Comparison of ENCODE assay signal across 14 cellular contexts in genomic region chr1:209409786-209410185, GRCh38.
DNase-seq lines count a peak whose midpoint lies in the region; ATAC-seq and TF ChIP-seq lines count a peak whose summit lies in the region.
"Had no signal": no experiment of that assay in that cellular context is flagged by ENCODE, and none has a peak within 500 bp of the region (broad histone marks: within the 10 kb centered on the region; RNA-seq: fewer than 3 reads in every experiment).

No MANE protein-coding gene starts in this region.

- H3K4ac ChIP-seq in trophoblast cell (ENCODE audit: low read depth, low read length) = no peak overlapping the region

- peak overlapping the region; percentile 68 to 91 (median 84) for H3K27ac ChIP-seq in esophagus squamous epithelium
- peak overlapping the region; percentile 58 for H3K27ac ChIP-seq in trophoblast cell (ENCODE audit: low read depth, low read length)
- H3K27ac ChIP-seq: Peyer's patch had no signal

- WGBS in esophagus squamous epithelium, 2 donors = 34 to 58% methylated on average over 2 of the region's 2 CpGs
- no CpG with 5 or more reads among the region's 2 CpGs for WGBS in trophoblast cell (ENCODE audit: extremely low coverage, insufficient coverage, insufficient read length)

- no peaks in the 10 kb centered on the region for H3K9me3 Mint-ChIP-seq in activated T-helper 2 cell treated with anti-CD3 and anti-CD28 coated beads, Interferon-gamma antibody, Interleukin-2, Interleukin-4, amounts not matched to agents 10 μg/mL and 5 μg/mL and 100 μg/mL, durations not matched to agents 14 hours and 24 hours and 36 hours
- H3K9me3 Mint-ChIP-seq: activated naive CD4-positive, alpha-beta T cell treated with anti-CD3 and anti-CD28 coated beads, Interleukin-2, amount 50 U/mL, for 24 hours had no signal

- H3K9me3 ChIP-seq in esophagus squamous epithelium = no peaks in the 10 kb centered on the region
- no peaks in the 10 kb centered on the region for H3K9me3 ChIP-seq in trophoblast cell (ENCODE audit: insufficient read depth, low read depth, low read length)
- H3K9me3 ChIP-seq: Peyer's patch had no signal

- peaks cover 29% of the 10 kb centered on the region for H3K79me1 ChIP-seq in trophoblast cell (ENCODE audit: low read length)

- H3K27ac Mint-ChIP-seq in activated T-helper 2 cell treated with anti-CD3 and anti-CD28 coated beads, Interferon-gamma antibody, Interleukin-2, Interleukin-4, amounts not matched to agents 10 μg/mL and 5 μg/mL and 100 μg/mL, durations not matched to agents 14 hours and 24 hours and 36 hours = no peak overlapping the region
- H3K27ac Mint-ChIP-seq: activated naive CD4-positive, alpha-beta T cell treated with anti-CD3 and anti-CD28 coated beads, Interleukin-2, amount 50 U/mL, for 24 hours; natural killer cell had no signal

- H3K4me1 Mint-ChIP-seq in activated T-helper 2 cell treated with anti-CD3 and anti-CD28 coated beads, Interferon-gamma antibody, Interleukin-2, Interleukin-4, amounts not matched to agents 10 μg/mL and 5 μg/mL and 100 μg/mL, durations not matched to agents 14 hours and 24 hours and 36 hours (ENCODE audit: low read depth) = no peaks in the 10 kb centered on the region
- H3K4me1 Mint-ChIP-seq: activated naive CD4-positive, alpha-beta T cell treated with anti-CD3 and anti-CD28 coated beads, Interleukin-2, amount 50 U/mL, for 24 hours; natural killer cell had no signal

- H2AFZ ChIP-seq in trophoblast cell (ENCODE audit: insufficient read depth, low read length, poor library complexity) = no peak overlapping the region

- no peak for TF ChIP-seq CTCF in esophagus squamous epithelium (IDR thresholded peaks at IDR 0.05)

- no peak overlapping the region for H3K4me2 ChIP-seq in trophoblast cell (ENCODE audit: low read length)

- H3K9ac ChIP-seq in trophoblast cell (ENCODE audit: low read length) = no peak overlapping the region

- H3K23ac ChIP-seq in trophoblast cell (ENCODE audit: low read length) = no peak overlapping the region

- H4K12ac ChIP-seq in trophoblast cell (ENCODE audit: low read depth, low read length) = no peak overlapping the region

- H3K36me3 Mint-ChIP-seq in activated T-helper 2 cell treated with anti-CD3 and anti-CD28 coated beads, Interferon-gamma antibody, Interleukin-2, Interleukin-4, amounts not matched to agents 10 μg/mL and 5 μg/mL and 100 μg/mL, durations not matched to agents 14 hours and 24 hours and 36 hours (ENCODE audit: low read depth) = no peaks in the 10 kb centered on the region
- H3K36me3 Mint-ChIP-seq: activated naive CD4-positive, alpha-beta T cell treated with anti-CD3 and anti-CD28 coated beads, Interleukin-2, amount 50 U/mL, for 24 hours; natural killer cell had no signal

- peak; percentile 95 for DNase-seq in EH (ENCODE audit: low read depth)
- DNase-seq in RPMI7951 (ENCODE audit: low read depth) = peak; percentile 63
- no peak for DNase-seq in esophagus squamous epithelium (lab: John Stamatoyannopoulos, UW)
- peak; percentile 69 to 88 for DNase-seq in trophoblast cell
- no peak for DNase-seq in DMS53 (lab: John Stamatoyannopoulos, UW)
- DNase-seq in NCI-H446 (lab: John Stamatoyannopoulos, UW) = no peak
- DNase-seq in activated T-helper 2 cell treated with anti-CD3 and anti-CD28 coated beads, Interferon-gamma antibody, Interleukin-2, Interleukin-4, amounts not matched to agents 10 μg/mL and 5 μg/mL and 100 μg/mL, durations not matched to agents 14 hours and 24 hours and 36 hours (ENCODE audit: low spot score) = no peak
- DNase-seq: foreskin melanocyte, Karpas-422, natural killer cell, Peyer's patch had no signal

- no peak overlapping the region for H3K18ac ChIP-seq in trophoblast cell (ENCODE audit: low read length)

- H2BK120ac ChIP-seq in trophoblast cell (ENCODE audit: insufficient read depth, low read length, poor library complexity) = peak overlapping the region; percentile 89

- intact Hi-C loops in esophagus squamous epithelium (cut with DNase I) = no loop called here
- intact Hi-C loops in activated T-helper 2 cell treated with anti-CD3 and anti-CD28 coated beads, Interferon-gamma antibody, Interleukin-2, Interleukin-4, amounts not matched to agents 10 μg/mL and 5 μg/mL and 100 μg/mL, durations not matched to agents 14 hours and 24 hours and 36 hours (cut with micrococcal nuclease) = no loop called here

- H3K27me3 ChIP-seq in esophagus squamous epithelium = no peaks in the 10 kb centered on the region
- H3K27me3 ChIP-seq in trophoblast cell (ENCODE audit: insufficient read depth, low read length) = no peaks in the 10 kb centered on the region
- H3K27me3 ChIP-seq: Peyer's patch had no signal

- H3K4me3 ChIP-seq in esophagus squamous epithelium (no peak overlapping the region), trophoblast cell (ENCODE audit: low read depth, low read length) (no peak overlapping the region)
- H3K4me3 ChIP-seq: Peyer's patch had no signal

- no peak for ATAC-seq in HG02610 (IDR thresholded peaks at IDR 0.05; ENCODE audit: unreplicated experiment)
- ATAC-seq: natural killer cell, sciatic nerve had no signal

- TF ChIP-seq POLR2A in esophagus squamous epithelium (IDR thresholded peaks at IDR 0.05) = no peak

- H3K4me3 Mint-ChIP-seq in activated T-helper 2 cell treated with anti-CD3 and anti-CD28 coated beads, Interferon-gamma antibody, Interleukin-2, Interleukin-4, amounts not matched to agents 10 μg/mL and 5 μg/mL and 100 μg/mL, durations not matched to agents 14 hours and 24 hours and 36 hours (ENCODE audit: low read depth) = no peak overlapping the region
- H3K4me3 Mint-ChIP-seq: activated naive CD4-positive, alpha-beta T cell treated with anti-CD3 and anti-CD28 coated beads, Interleukin-2, amount 50 U/mL, for 24 hours; natural killer cell had no signal

- no peak overlapping the region for H3K14ac ChIP-seq in trophoblast cell (ENCODE audit: low read length)

- H2BK12ac ChIP-seq in trophoblast cell (ENCODE audit: low read length) = peak overlapping the region; percentile 67

- peaks cover 1% of the 10 kb centered on the region for H3K79me2 ChIP-seq in trophoblast cell (ENCODE audit: control insufficient read depth, insufficient read depth, low read length, poor library complexity)

- H3K4me1 ChIP-seq in esophagus squamous epithelium (peaks cover 22 to 78% (median 36%) of the 10 kb centered on the region in 3 donors), trophoblast cell (ENCODE audit: control insufficient read depth in 1 of 2, insufficient read depth in 2 of 2, low read length in 2 of 2) (peaks cover 9 to 18% of the 10 kb centered on the region in 2 experiments)
- H3K4me1 ChIP-seq: Peyer's patch had no signal

- peak overlapping the region; percentile 35 for H4K91ac ChIP-seq in trophoblast cell (ENCODE audit: low read depth, low read length)

- H2AK5ac ChIP-seq in trophoblast cell (ENCODE audit: low read length) = peak overlapping the region; percentile 93

- H2BK5ac ChIP-seq in trophoblast cell (ENCODE audit: low read depth, low read length, poor library complexity) = peak overlapping the region; percentile 78

- H3K36me3 ChIP-seq in esophagus squamous epithelium (no peaks in the 10 kb centered on the region), trophoblast cell (ENCODE audit: control insufficient read depth in 1 of 2, insufficient read depth in 2 of 2, low read length in 2 of 2) (no peaks in the 10 kb centered on the region)
- H3K36me3 ChIP-seq: Peyer's patch had no signal

- no peak overlapping the region for H4K8ac ChIP-seq in trophoblast cell (ENCODE audit: low read depth, low read length)

- peaks cover 18% of the 10 kb centered on the region for H3K27me3 Mint-ChIP-seq in activated T-helper 2 cell treated with anti-CD3 and anti-CD28 coated beads, Interferon-gamma antibody, Interleukin-2, Interleukin-4, amounts not matched to agents 10 μg/mL and 5 μg/mL and 100 μg/mL, durations not matched to agents 14 hours and 24 hours and 36 hours (ENCODE audit: low read depth)

Comparison
In these comparisons a context has a peak if more than half of its experiments do, and no peak if none do; other contexts are left out.
1. DNase-seq: peak in EH (single experiment), RPMI7951 (single experiment) and trophoblast cell (2 of 2); none in esophagus squamous epithelium (single experiment), DMS53 (single experiment), NCI-H446 (0 of 2) and activated T-helper 2 cell treated with anti-CD3 and anti-CD28 coated beads, Interferon-gamma antibody, Interleukin-2, Interleukin-4, amounts not matched to agents 10 μg/mL and 5 μg/mL and 100 μg/mL, durations not matched to agents 14 hours and 24 hours and 36 hours (single experiment).